1 cellular context compared by ENCODE assay signal in the genomic region with DNA sequence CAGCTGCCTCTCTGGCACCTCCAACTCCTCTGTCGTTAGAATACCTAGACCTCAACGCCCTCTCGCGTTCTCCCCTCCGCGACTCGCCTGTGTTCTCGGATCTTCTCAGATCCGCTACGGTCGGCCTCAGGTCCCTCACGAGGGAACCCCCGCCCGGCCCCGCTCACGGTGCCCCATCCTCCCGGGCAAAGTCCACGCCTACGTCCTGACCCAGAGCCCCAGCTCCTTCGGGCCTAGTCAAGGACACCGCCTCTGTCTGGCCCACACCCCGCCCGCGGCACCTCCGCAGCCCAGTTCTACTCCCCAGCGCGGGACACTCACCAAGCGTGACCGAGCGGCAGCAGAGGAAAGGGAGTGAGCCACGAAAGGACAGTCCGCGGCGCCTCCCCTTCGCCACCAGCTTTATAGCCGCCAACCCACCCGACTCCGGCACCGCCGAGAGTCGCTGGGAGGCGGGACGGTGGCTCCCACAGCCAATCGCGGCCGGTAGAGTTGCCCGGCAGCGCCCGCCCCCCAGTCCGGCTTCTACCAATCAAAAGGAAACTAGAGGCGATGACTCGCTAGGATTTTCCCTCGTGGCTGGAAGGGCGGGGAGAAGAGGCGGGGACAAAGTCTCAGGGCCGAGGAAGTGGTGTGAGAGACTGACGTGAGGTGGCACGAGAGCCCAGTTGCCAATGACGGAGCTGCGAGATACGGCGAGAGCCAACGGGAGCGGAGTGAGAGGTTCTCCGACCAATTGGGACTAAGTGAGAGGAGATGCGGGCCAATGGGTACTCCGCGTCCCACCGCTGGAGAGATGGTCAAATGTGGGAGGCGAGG.
A peak's percentile ranks its signal among the peaks of the same experiment; 100 is the strongest.
TF ChIP-seq lines count a peak whose summit lies in the region.

A gene (minus strand): TSS at position 378 of the 819 bp plus-strand sequence. CDS start 14,447 bp downstream, outside the sequence.

TF ChIP-seq in HepG2, 621 proteins besides CTCF, POLR2A, EP300 and RAD21 (continued from another document and continues in another):
- TF ChIP-seq ERF (CRISPR knock-in tag; IDR thresholded peaks at IDR 0.05) (peak; percentile 46; the same call in 1 of the 2 replicates), KLF13 (CRISPR knock-in tag; IDR thresholded peaks at IDR 0.05) (0 out of 2 replicates have a peak, but pooled peaks have one; percentile 86), PHB2 (IDR thresholded peaks at IDR 0.05; ENCODE audit: partially characterized antibody) (no peak), ZNF749 (CRISPR knock-in tag; IDR thresholded peaks at IDR 0.05; ENCODE audit: borderline replicate concordance) (peak; percentile 42; the same call in 1 of the 2 replicates), ZNF746 (CRISPR knock-in tag; IDR thresholded peaks at IDR 0.05) (peak; percentile 28; the same call in 1 of the 2 replicates), SMYD3 (CRISPR knock-in tag; IDR thresholded peaks at IDR 0.05) (no peak), ZFP1 (CRISPR knock-in tag; IDR thresholded peaks at IDR 0.05) (peak; percentile 54; the same call in 1 of the 2 replicates), ARID2 (CRISPR knock-in tag; IDR thresholded peaks at IDR 0.05; ENCODE audit: borderline replicate concordance) (no peak), CREM (IDR thresholded peaks at IDR 0.05) (peak; percentile 93), CREM (CRISPR knock-in tag; IDR thresholded peaks at IDR 0.05) (no peak; the same call in 1 of the 2 replicates), TRIM24 (CRISPR knock-in tag; IDR thresholded peaks at IDR 0.05) (no peak), TCF12 (IDR thresholded peaks at IDR 0.05) (no peak), TCF12 (CRISPR knock-in tag; IDR thresholded peaks at IDR 0.05) (no peak), YEATS2 (CRISPR knock-in tag; IDR thresholded peaks at IDR 0.05; ENCODE audit: borderline replicate concordance) (peak; percentile 62; the same call in 1 of the 2 replicates), ZSCAN31 (CRISPR knock-in tag; IDR thresholded peaks at IDR 0.05; ENCODE audit: low read depth) (peak; percentile 88), RXRB (CRISPR knock-in tag; IDR thresholded peaks at IDR 0.05; ENCODE audit: borderline replicate concordance) (peak; percentile 46; the same call in 1 of the 2 replicates), SIX1 (CRISPR knock-in tag; IDR thresholded peaks at IDR 0.05; ENCODE audit: borderline replicate concordance) (no peak), ZNF782 (CRISPR knock-in tag; IDR thresholded peaks at IDR 0.05; ENCODE audit: borderline replicate concordance) (peak; percentile 73; the same call in 1 of the 2 replicates), CREB1 (IDR thresholded peaks at IDR 0.05) (peak; percentile 95), CREB1 (CRISPR knock-in tag; IDR thresholded peaks at IDR 0.05) (peak; percentile 98), YEATS4 (CRISPR knock-in tag; IDR thresholded peaks at IDR 0.05; ENCODE audit: borderline replicate concordance) (peak; percentile 81; the same call in 1 of the 2 replicates), NAIF1 (CRISPR knock-in tag; IDR thresholded peaks at IDR 0.05; ENCODE audit: borderline replicate concordance) (peak; percentile 77; the same call in 1 of the 2 replicates), CHD2 (IDR thresholded peaks at IDR 0.05; ENCODE audit: low read depth, low read length) (peak; percentile 81)
- TF ChIP-seq, protein P1, sequence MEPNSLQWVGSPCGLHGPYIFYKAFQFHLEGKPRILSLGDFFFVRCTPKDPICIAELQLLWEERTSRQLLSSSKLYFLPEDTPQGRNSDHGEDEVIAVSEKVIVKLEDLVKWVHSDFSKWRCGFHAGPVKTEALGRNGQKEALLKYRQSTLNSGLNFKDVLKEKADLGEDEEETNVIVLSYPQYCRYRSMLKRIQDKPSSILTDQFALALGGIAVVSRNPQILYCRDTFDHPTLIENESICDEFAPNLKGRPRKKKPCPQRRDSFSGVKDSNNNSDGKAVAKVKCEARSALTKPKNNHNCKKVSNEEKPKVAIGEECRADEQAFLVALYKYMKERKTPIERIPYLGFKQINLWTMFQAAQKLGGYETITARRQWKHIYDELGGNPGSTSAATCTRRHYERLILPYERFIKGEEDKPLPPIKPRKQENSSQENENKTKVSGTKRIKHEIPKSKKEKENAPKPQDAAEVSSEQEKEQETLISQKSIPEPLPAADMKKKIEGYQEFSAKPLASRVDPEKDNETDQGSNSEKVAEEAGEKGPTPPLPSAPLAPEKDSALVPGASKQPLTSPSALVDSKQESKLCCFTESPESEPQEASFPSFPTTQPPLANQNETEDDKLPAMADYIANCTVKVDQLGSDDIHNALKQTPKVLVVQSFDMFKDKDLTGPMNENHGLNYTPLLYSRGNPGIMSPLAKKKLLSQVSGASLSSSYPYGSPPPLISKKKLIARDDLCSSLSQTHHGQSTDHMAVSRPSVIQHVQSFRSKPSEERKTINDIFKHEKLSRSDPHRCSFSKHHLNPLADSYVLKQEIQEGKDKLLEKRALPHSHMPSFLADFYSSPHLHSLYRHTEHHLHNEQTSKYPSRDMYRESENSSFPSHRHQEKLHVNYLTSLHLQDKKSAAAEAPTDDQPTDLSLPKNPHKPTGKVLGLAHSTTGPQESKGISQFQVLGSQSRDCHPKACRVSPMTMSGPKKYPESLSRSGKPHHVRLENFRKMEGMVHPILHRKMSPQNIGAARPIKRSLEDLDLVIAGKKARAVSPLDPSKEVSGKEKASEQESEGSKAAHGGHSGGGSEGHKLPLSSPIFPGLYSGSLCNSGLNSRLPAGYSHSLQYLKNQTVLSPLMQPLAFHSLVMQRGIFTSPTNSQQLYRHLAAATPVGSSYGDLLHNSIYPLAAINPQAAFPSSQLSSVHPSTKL (CRISPR knock-in tag; IDR thresholded peaks at IDR 0.05): peak; percentile 53
- TF ChIP-seq, protein P2, sequence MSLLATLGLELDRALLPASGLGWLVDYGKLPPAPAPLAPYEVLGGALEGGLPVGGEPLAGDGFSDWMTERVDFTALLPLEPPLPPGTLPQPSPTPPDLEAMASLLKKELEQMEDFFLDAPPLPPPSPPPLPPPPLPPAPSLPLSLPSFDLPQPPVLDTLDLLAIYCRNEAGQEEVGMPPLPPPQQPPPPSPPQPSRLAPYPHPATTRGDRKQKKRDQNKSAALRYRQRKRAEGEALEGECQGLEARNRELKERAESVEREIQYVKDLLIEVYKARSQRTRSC (CRISPR knock-in tag; IDR thresholded peaks at IDR 0.05; ENCODE audit: low read depth): no peak
- TF ChIP-seq, protein P3, sequence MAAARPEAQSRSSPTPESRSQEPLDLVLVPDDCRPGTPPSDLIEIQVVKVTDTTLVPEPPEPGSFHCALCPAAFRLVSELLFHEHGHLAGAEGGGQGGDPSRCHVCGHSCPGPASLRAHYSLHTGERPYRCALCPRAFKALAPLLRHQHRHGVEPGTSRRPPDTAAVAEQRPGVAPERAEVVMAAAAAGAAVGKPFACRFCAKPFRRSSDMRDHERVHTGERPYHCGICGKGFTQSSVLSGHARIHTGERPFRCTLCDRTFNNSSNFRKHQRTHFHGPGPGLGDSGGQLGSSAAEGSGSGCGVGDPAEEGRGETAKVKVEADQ (CRISPR knock-in tag; IDR thresholded peaks at IDR 0.05; ENCODE audit: borderline replicate concordance): peak; percentile 95
- TF ChIP-seq, protein P4, sequence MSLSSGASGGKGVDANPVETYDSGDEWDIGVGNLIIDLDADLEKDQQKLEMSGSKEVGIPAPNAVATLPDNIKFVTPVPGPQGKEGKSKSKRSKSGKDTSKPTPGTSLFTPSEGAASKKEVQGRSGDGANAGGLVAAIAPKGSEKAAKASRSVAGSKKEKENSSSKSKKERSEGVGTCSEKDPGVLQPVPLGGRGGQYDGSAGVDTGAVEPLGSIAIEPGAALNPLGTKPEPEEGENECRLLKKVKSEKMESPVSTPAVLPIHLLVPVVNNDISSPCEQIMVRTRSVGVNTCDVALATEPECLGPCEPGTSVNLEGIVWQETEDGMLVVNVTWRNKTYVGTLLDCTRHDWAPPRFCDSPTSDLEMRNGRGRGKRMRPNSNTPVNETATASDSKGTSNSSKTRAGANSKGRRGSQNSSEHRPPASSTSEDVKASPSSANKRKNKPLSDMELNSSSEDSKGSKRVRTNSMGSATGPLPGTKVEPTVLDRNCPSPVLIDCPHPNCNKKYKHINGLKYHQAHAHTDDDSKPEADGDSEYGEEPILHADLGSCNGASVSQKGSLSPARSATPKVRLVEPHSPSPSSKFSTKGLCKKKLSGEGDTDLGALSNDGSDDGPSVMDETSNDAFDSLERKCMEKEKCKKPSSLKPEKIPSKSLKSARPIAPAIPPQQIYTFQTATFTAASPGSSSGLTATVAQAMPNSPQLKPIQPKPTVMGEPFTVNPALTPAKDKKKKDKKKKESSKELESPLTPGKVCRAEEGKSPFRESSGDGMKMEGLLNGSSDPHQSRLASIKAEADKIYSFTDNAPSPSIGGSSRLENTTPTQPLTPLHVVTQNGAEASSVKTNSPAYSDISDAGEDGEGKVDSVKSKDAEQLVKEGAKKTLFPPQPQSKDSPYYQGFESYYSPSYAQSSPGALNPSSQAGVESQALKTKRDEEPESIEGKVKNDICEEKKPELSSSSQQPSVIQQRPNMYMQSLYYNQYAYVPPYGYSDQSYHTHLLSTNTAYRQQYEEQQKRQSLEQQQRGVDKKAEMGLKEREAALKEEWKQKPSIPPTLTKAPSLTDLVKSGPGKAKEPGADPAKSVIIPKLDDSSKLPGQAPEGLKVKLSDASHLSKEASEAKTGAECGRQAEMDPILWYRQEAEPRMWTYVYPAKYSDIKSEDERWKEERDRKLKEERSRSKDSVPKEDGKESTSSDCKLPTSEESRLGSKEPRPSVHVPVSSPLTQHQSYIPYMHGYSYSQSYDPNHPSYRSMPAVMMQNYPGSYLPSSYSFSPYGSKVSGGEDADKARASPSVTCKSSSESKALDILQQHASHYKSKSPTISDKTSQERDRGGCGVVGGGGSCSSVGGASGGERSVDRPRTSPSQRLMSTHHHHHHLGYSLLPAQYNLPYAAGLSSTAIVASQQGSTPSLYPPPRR (CRISPR knock-in tag; IDR thresholded peaks at IDR 0.05; ENCODE audit: borderline replicate concordance): 0 out of 2 replicates have a peak, but pooled peaks have one; percentile 52
- TF ChIP-seq, protein P5, sequence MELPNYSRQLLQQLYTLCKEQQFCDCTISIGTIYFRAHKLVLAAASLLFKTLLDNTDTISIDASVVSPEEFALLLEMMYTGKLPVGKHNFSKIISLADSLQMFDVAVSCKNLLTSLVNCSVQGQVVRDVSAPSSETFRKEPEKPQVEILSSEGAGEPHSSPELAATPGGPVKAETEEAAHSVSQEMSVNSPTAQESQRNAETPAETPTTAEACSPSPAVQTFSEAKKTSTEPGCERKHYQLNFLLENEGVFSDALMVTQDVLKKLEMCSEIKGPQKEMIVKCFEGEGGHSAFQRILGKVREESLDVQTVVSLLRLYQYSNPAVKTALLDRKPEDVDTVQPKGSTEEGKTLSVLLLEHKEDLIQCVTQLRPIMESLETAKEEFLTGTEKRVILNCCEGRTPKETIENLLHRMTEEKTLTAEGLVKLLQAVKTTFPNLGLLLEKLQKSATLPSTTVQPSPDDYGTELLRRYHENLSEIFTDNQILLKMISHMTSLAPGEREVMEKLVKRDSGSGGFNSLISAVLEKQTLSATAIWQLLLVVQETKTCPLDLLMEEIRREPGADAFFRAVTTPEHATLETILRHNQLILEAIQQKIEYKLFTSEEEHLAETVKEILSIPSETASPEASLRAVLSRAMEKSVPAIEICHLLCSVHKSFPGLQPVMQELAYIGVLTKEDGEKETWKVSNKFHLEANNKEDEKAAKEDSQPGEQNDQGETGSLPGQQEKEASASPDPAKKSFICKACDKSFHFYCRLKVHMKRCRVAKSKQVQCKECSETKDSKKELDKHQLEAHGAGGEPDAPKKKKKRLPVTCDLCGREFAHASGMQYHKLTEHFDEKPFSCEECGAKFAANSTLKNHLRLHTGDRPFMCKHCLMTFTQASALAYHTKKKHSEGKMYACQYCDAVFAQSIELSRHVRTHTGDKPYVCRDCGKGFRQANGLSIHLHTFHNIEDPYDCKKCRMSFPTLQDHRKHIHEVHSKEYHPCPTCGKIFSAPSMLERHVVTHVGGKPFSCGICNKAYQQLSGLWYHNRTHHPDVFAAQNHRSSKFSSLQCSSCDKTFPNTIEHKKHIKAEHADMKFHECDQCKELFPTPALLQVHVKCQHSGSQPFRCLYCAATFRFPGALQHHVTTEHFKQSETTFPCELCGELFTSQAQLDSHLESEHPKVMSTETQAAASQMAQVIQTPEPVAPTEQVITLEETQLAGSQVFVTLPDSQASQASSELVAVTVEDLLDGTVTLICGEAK (IDR thresholded peaks at IDR 0.05): no peak
- TF ChIP-seq, protein P5 (CRISPR knock-in tag; IDR thresholded peaks at IDR 0.05): peak; percentile 73
- TF ChIP-seq, protein P6, sequence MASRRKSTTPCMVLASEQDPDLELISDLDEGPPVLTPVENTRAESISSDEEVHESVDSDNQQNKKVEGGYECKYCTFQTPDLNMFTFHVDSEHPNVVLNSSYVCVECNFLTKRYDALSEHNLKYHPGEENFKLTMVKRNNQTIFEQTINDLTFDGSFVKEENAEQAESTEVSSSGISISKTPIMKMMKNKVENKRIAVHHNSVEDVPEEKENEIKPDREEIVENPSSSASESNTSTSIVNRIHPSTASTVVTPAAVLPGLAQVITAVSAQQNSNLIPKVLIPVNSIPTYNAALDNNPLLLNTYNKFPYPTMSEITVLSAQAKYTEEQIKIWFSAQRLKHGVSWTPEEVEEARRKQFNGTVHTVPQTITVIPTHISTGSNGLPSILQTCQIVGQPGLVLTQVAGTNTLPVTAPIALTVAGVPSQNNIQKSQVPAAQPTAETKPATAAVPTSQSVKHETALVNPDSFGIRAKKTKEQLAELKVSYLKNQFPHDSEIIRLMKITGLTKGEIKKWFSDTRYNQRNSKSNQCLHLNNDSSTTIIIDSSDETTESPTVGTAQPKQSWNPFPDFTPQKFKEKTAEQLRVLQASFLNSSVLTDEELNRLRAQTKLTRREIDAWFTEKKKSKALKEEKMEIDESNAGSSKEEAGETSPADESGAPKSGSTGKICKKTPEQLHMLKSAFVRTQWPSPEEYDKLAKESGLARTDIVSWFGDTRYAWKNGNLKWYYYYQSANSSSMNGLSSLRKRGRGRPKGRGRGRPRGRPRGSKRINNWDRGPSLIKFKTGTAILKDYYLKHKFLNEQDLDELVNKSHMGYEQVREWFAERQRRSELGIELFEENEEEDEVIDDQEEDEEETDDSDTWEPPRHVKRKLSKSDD (CRISPR knock-in tag; IDR thresholded peaks at IDR 0.05; ENCODE audit: low read depth): 0 out of 2 replicates have a peak, but pooled peaks have one; percentile 44
